8 cellular contexts compared by ENCODE assay signal in genomic region chr12:104456417-104456949, GRCh38. TPM values are rescaled to one million over a fixed set of nuclear protein-coding genes. Genes with fewer than 3 reads are reported as not detected.
A peak's percentile ranks its signal among the peaks of the same experiment; 100 is the strongest.
DNase-seq lines count a peak whose midpoint lies in the region; ATAC-seq and TF ChIP-seq lines count a peak whose summit lies in the region.

CHST11 (plus strand) TSS chr12:104456948.

- peak within 1 kb of the TSS; percentile 78 for H3K4me3 ChIP-seq in AG04450 (ENCODE audit: low read depth, low read length)

- H3K27me3 ChIP-seq in AG04450 (ENCODE audit: control insufficient read depth, insufficient read depth, low read length), result no peaks in the 10 kb centered on the region

- peak; percentile 31 for TF ChIP-seq CTCF in AG04450 (IDR thresholded peaks at IDR 0.05; ENCODE audit: low read depth, low read length)

- peak; percentile 46 for DNase-seq in AG04450 (ENCODE audit: low read depth, low spot score)
- peak; percentile 67 for DNase-seq in NCI-H510A (lab: John Stamatoyannopoulos, UW)
- DNase-seq in activated CD4-positive, alpha-beta T cell treated with anti-CD3 and anti-CD28 coated beads for 4 hours, result peak; percentile 78
- DNase-seq in kidney tubule cell (ENCODE audit: low spot score), result peak; percentile 91
- DNase-seq in stimulated activated CD4-positive, alpha-beta T cell treated with anti-CD3 and anti-CD28 coated beads, Interleukin-15, amount 100 ng/mL, for 48 hours (ENCODE audit: low read depth in 2 of 2), result peak; percentile 62 to 72

- no peaks in the 10 kb centered on the region; the same call in 1 of the 2 replicates for H3K9me3 ChIP-seq in AG04450 (ENCODE audit: control insufficient read depth, insufficient read depth, low read length)

- CTCF ChIA-PET in AG04450 (lab: Charles Lee), result interaction anchor here (0.6 to 2.0 kb wide), 5 partner anchors 21 to 420 kb away, joined by 3 to 5 read pairs (median 3); no protein-coding TSS in a partner anchor

- peak within 1 kb of the TSS; percentile 39 for H3K27ac ChIP-seq in AG04450 (ENCODE audit: low read depth, low read length)
- H3K27ac ChIP-seq in cingulate gyrus (ENCODE audit: low read depth, low read length), result peak within 1 kb of the TSS; percentile 60

- ATAC-seq in GM18873 (IDR thresholded peaks at IDR 0.05; ENCODE audit: low FRiP score, unreplicated experiment) (peak; percentile 45), HG03159 (IDR thresholded peaks at IDR 0.05; ENCODE audit: unreplicated experiment) (peak; percentile 65)

- POLR2A ChIA-PET in AG04450 (lab: Yijun Ruan, JAX), result no interaction called here

RNA-seq across cellular contexts. Expression of gene CHST11, which starts in this region (rescaled TPM):
- polyA plus RNA-seq in AG04450 (2011; rRNA removed), result 2.7 and 3.6 TPM in 2 replicates
- polyA minus RNA-seq in AG04450 (2011; rRNA and poly(A)+ RNA removed), result 3.5 and 4.3 TPM in 2 replicates

Comparison
In these comparisons a context has a peak if more than half of its experiments do, and no peak if none do; other contexts are left out.
1. Peak in every context shown above with its lines: DNase-seq, ATAC-seq, H3K4me3 ChIP-seq and H3K27ac ChIP-seq.